ENCODE assay signal across 8 cellular contexts in genomic region chr5:14872070-14872989, GRCh38. TPM values are rescaled to one million over a fixed set of nuclear protein-coding genes. Genes with fewer than 3 reads are reported as not detected.
DNase-seq lines count a peak whose midpoint lies in the region; ATAC-seq, FAIRE-seq and TF ChIP-seq lines count a peak whose summit lies in the region.

No MANE protein-coding gene starts in this region.

- TF ChIP-seq CTCF in WI38 (IDR thresholded peaks at IDR 0.05; ENCODE audit: low read depth, low read length) (no peak), kidney (IDR thresholded peaks at IDR 0.05; ENCODE audit: borderline replicate concordance, extremely low read depth, insufficient read depth) (peak; percentile 9)

- no peak for FAIRE-seq in kidney (lab: Jason Lieb, UNC)

- DNase-seq in EH (ENCODE audit: low read depth): peak; percentile 60
- peak; percentile 32 for DNase-seq in KBM-7
- DNase-seq in caudate nucleus (lab: John Stamatoyannopoulos, UW): peak in 57 of 61 donors; percentile 4 to 86 (median 53)
- DNase-seq in kidney: peak; percentile 88
- DNase-seq in stimulated activated CD4-positive, alpha-beta T cell treated with anti-CD3 and anti-CD28 coated beads, Interleukin-15, amount 100 ng/mL, for 24 hours: peak; percentile 82
- DNase-seq in DMS79 (lab: John Stamatoyannopoulos, UW): no peak

- peak; percentile 30 for ATAC-seq in GM21619 (IDR thresholded peaks at IDR 0.05; ENCODE audit: unreplicated experiment)

- no peaks in the 10 kb centered on the region for H3K9me3 ChIP-seq in kidney (ENCODE audit: control insufficient read depth in 1 of 2, low read length in 2 of 2)

- H3K27ac ChIP-seq in caudate nucleus (ENCODE audit: low read depth, low read length) (peak overlapping the region; percentile 70), kidney (ENCODE audit: low read depth in 2 of 2, low read length in 2 of 2) (peak overlapping the region; percentile 80 to 81)

- H3K4me1 ChIP-seq in kidney (ENCODE audit: control insufficient read depth in 1 of 2, insufficient read depth in 1 of 2, low read depth in 1 of 2, low read length in 2 of 2): peaks cover 0 to 4% of the 10 kb centered on the region in 2 donors

- in situ Hi-C loops in KBM-7 (cut with MboI; ENCODE audit: low pct_unique_long_range_greater_than_20kb, low sequenced_read_pairs): no loop called here

- intact Hi-C loops in kidney (cut with DNase I): no loop called here

- H3K9ac ChIP-seq in kidney (ENCODE audit: low read length in 2 of 2): peak overlapping the region; percentile 41 to 60

- no peaks in the 10 kb centered on the region for H3K36me3 ChIP-seq in kidney (ENCODE audit: control insufficient read depth in 1 of 2, insufficient read depth in 2 of 2, low read length in 2 of 2)

- H3K4me3 ChIP-seq in WI38 (ENCODE audit: low read depth, low read length) (peak overlapping the region; percentile 64), kidney (ENCODE audit: low read length in 2 of 2) (peak overlapping the region; percentile 42 to 54)

RNA-seq across cellular contexts. Expression of gene ANKH, which starts 0.8 kb away (rescaled TPM):
- total RNA-seq in kidney: 44.6 TPM
- 19.0 TPM for polyA plus RNA-seq in kidney (ENCODE audit: insufficient read depth, low read depth, low replicate concordance)
